Comparison of ENCODE assay signal across 31 cellular contexts in genomic region chr10:19750972-19751371, GRCh38.
"Had no signal": no experiment of that assay in that cellular context is flagged by ENCODE, and none has a peak within 500 bp of the region (broad histone marks: within the 10 kb centered on the region; RNA-seq: fewer than 3 reads in every experiment).

No MANE protein-coding gene starts in this region.

- H3K27me3 ChIP-seq: neutrophil, pancreas, right atrium auricular region, spleen, suprapubic skin, testis, tibial artery, transverse colon, upper lobe of right lung, uterus had no signal

- H3K4me1 Mint-ChIP-seq: naive thymus-derived CD8-positive, alpha-beta T cell; nephron progenitor cell; neural crest cell; stimulated activated memory B cell treated with anti-CD40 and anti-IgM and Interleukin-4, amounts not matched to agents 10 μg/mL and 1 μg/mL and 100 μg/mL, for 72 hours; stimulated activated naive CD8-positive, alpha-beta T cell treated with anti-CD3 and anti-CD28 coated beads, Interleukin-15, amount 100 ng/mL, for 72 hours had no signal

- H3K27ac ChIP-seq: neutrophil, pancreas, prostate gland, right atrium auricular region, skin epidermis, spleen, suprapubic skin, testis, tibial artery, transverse colon, upper lobe of right lung, uterus had no signal

- H3K9me3 Mint-ChIP-seq: natural killer cell treated with Interleukin-12 subunit alpha and Interleukin-12 subunit beta and Interleukin-15 and Interleukin-18, amount 100 ng/mL, for 72 hours; nephron progenitor cell; neural crest cell; stimulated activated memory B cell treated with anti-CD40 and anti-IgM and Interleukin-4, amounts not matched to agents 10 μg/mL and 1 μg/mL and 100 μg/mL, for 72 hours; stimulated activated naive CD8-positive, alpha-beta T cell treated with anti-CD3 and anti-CD28 coated beads, Interleukin-15, amount 100 ng/mL, for 72 hours had no signal

- H3K4me3 ChIP-seq: pancreas, prostate gland, right atrium auricular region, skin epidermis, smooth muscle cell, spleen, suprapubic skin, testis, tibial artery, transverse colon, upper lobe of right lung, uterus had no signal

- H3K36me3 Mint-ChIP-seq: naive thymus-derived CD8-positive, alpha-beta T cell; natural killer cell treated with Interleukin-12 subunit alpha and Interleukin-12 subunit beta and Interleukin-15 and Interleukin-18, amount 100 ng/mL, for 72 hours; stimulated activated memory B cell treated with anti-CD40 and anti-IgM and Interleukin-4, amounts not matched to agents 10 μg/mL and 1 μg/mL and 100 μg/mL, for 72 hours; type B pancreatic cell had no signal

- H3K4me3 Mint-ChIP-seq: naive thymus-derived CD8-positive, alpha-beta T cell; natural killer cell treated with Interleukin-12 subunit alpha and Interleukin-12 subunit beta and Interleukin-15 and Interleukin-18, amount 100 ng/mL, for 72 hours; nephron progenitor cell; neural crest cell; stimulated activated memory B cell treated with anti-CD40 and anti-IgM and Interleukin-4, amounts not matched to agents 10 μg/mL and 1 μg/mL and 100 μg/mL, for 72 hours; stimulated activated naive CD8-positive, alpha-beta T cell treated with anti-CD3 and anti-CD28 coated beads, Interleukin-15, amount 100 ng/mL, for 72 hours; type B pancreatic cell had no signal

- H3K27me3 Mint-ChIP-seq: naive thymus-derived CD8-positive, alpha-beta T cell; natural killer cell treated with Interleukin-12 subunit alpha and Interleukin-12 subunit beta and Interleukin-15 and Interleukin-18, amount 100 ng/mL, for 72 hours; stimulated activated memory B cell treated with anti-CD40 and anti-IgM and Interleukin-4, amounts not matched to agents 10 μg/mL and 1 μg/mL and 100 μg/mL, for 72 hours; stimulated activated naive CD8-positive, alpha-beta T cell treated with anti-CD3 and anti-CD28 coated beads, Interleukin-15, amount 100 ng/mL, for 72 hours; type B pancreatic cell had no signal

- ATAC-seq: naive thymus-derived CD8-positive, alpha-beta T cell; natural killer cell treated with Interleukin-12 subunit alpha and Interleukin-12 subunit beta and Interleukin-15 and Interleukin-18, amount 100 ng/mL, for 72 hours; pancreas; sciatic nerve; stimulated activated memory B cell treated with anti-CD40 and anti-IgM and Interleukin-4, amounts not matched to agents 10 μg/mL and 1 μg/mL and 100 μg/mL, for 72 hours; stimulated activated naive CD8-positive, alpha-beta T cell treated with anti-CD3 and anti-CD28 coated beads, Interleukin-15, amount 100 ng/mL, for 72 hours; stimulated activated naive CD8-positive, alpha-beta T cell treated with anti-CD3 and anti-CD28 coated beads, Interleukin-15, Interleukin-2, amounts not matched to agents 100 U/mL and 50 U/mL, for 24 hours; upper lobe of right lung had no signal

- H3K36me3 ChIP-seq: neutrophil, pancreas, prostate gland, right atrium auricular region, spleen, suprapubic skin, tibial artery, transverse colon, upper lobe of right lung, uterus had no signal

- H3K27ac Mint-ChIP-seq: naive thymus-derived CD8-positive, alpha-beta T cell; natural killer cell treated with Interleukin-12 subunit alpha and Interleukin-12 subunit beta and Interleukin-15 and Interleukin-18, amount 100 ng/mL, for 72 hours; nephron progenitor cell; stimulated activated memory B cell treated with anti-CD40 and anti-IgM and Interleukin-4, amounts not matched to agents 10 μg/mL and 1 μg/mL and 100 μg/mL, for 72 hours; stimulated activated naive CD8-positive, alpha-beta T cell treated with anti-CD3 and anti-CD28 coated beads, Interleukin-15, amount 100 ng/mL, for 72 hours; type B pancreatic cell had no signal

- H3K4me2 ChIP-seq: smooth muscle cell had no signal

- DNase-seq: naive thymus-derived CD8-positive, alpha-beta T cell; nephron progenitor cell; nucleus accumbens; pancreas; retina; spleen; stimulated activated CD4-positive, alpha-beta T cell treated with anti-CD3 and anti-CD28 coated beads, Interleukin-12 subunit alpha, Interleukin-12 subunit beta, amount 100 ng/mL, for 4 hours; stimulated activated CD4-positive, alpha-beta T cell treated with anti-CD3 and anti-CD28 coated beads, Interleukin-1b, Interleukin-23, amount 100 ng/mL, for 48 hours; stimulated activated CD4-positive, alpha-beta T cell treated with anti-CD3 and anti-CD28 coated beads, Interleukin-4, amount 100 ng/mL, for 1 hour; stimulated activated CD4-positive, alpha-beta T cell treated with anti-CD3 and anti-CD28 coated beads, Interleukin-4, amount 100 ng/mL, for 4 hours; stimulated activated CD8-positive, alpha-beta memory T cell treated with anti-CD3 and anti-CD28 coated beads, Interleukin-4, amount 100 ng/mL, for 48 hours; stimulated activated naive CD4-positive, alpha-beta T cell; stimulated activated naive CD8-positive, alpha-beta T cell treated with anti-CD3 and anti-CD28 coated beads, Interleukin-15, amount 100 ng/mL, for 72 hours; stimulated activated naive CD8-positive, alpha-beta T cell treated with anti-CD3 and anti-CD28 coated beads, Interleukin-15, Interleukin-2, amounts not matched to agents 100 U/mL and 50 U/mL, for 24 hours; substantia nigra; testis; tibial artery; transverse colon; upper lobe of right lung; uterus had no signal

- H3K4me1 ChIP-seq: pancreas, prostate gland, right atrium auricular region, spleen, suprapubic skin, testis, tibial artery, transverse colon, upper lobe of right lung, uterus had no signal

- H3K9me3 ChIP-seq: neutrophil, pancreas, prostate gland, right atrium auricular region, spleen, suprapubic skin, testis, tibial artery, transverse colon, upper lobe of right lung, uterus had no signal
